Comparison of ENCODE assay signal across 28 cellular contexts in genomic region chr12:49577589-49578315, GRCh38. TPM values are rescaled to one million over a fixed set of nuclear protein-coding genes. Genes with fewer than 3 reads are reported as not detected.
"Had no signal": no experiment of that assay in that cellular context is flagged by ENCODE, and none has a peak within 500 bp of the region (broad histone marks: within the 10 kb centered on the region; RNA-seq: fewer than 3 reads in every experiment).

No MANE protein-coding gene starts in this region.

- H3K9me3 Mint-ChIP-seq: activated T-cell treated with anti-CD3 and anti-CD28 coated beads, Interleukin-2, amount 50 U/mL, for 4 hours; activated T-helper 17 cell treated with anti-CD3 and anti-CD28 coated beads, Interleukin-2, amount 50 U/mL, for 72 hours; central memory CD8-positive, alpha-beta T cell; dendritic cell treated with granulocyte-macrophage colony-stimulating factor and Interleukin-4, amounts not matched to agents 40 ng/mL and 50 ng/mL, for 4 days; nephron; stimulated activated naive CD8-positive, alpha-beta T cell treated with anti-CD3 and anti-CD28 coated beads, Interleukin-15, Interleukin-2, amounts not matched to agents 100 ng/mL and 50 ng/mL, for 24 hours; T-cell; T-helper 2 cell treated with Interferon-gamma antibody and Interleukin-4, amounts not matched to agents 5 μg/mL and 100 μg/mL, for 36 hours had no signal

- FAIRE-seq: urothelium cell line had no signal

- H3K27me3 ChIP-seq: breast epithelium, heart right ventricle, left lung had no signal

- H3K4me1 ChIP-seq: breast epithelium had no signal

- H3K36me3 ChIP-seq: breast epithelium, left lung, thoracic aorta had no signal

- H3K27ac Mint-ChIP-seq: activated T-helper 17 cell treated with anti-CD3 and anti-CD28 coated beads, Interleukin-2, amount 50 U/mL, for 72 hours; dendritic cell treated with granulocyte-macrophage colony-stimulating factor and Interleukin-4, amounts not matched to agents 40 ng/mL and 50 ng/mL, for 4 days; nephron; stimulated activated naive CD8-positive, alpha-beta T cell treated with anti-CD3 and anti-CD28 coated beads, Interleukin-15, Interleukin-2, amounts not matched to agents 100 ng/mL and 50 ng/mL, for 24 hours; T-cell; T-helper 2 cell treated with Interferon-gamma antibody and Interleukin-4, amounts not matched to agents 5 μg/mL and 100 μg/mL, for 36 hours had no signal

- H3K4me3 ChIP-seq: breast epithelium, heart right ventricle, left lung, lung, thoracic aorta had no signal

- H3K27ac ChIP-seq: breast epithelium, left lung, parathyroid adenoma, thoracic aorta had no signal

- H2AFZ ChIP-seq: parathyroid adenoma had no signal

- H3K9ac ChIP-seq: parathyroid adenoma had no signal

- ATAC-seq: activated T-cell treated with anti-CD3 and anti-CD28 coated beads, Interleukin-2, amount 50 U/mL, for 4 hours; activated T-helper 17 cell treated with anti-CD3 and anti-CD28 coated beads, Interleukin-2, amount 50 U/mL, for 72 hours; esophagus mucosa; heart right ventricle; left lung; right cardiac atrium; T-cell had no signal

- H3K9me3 ChIP-seq: breast epithelium, heart right ventricle, left lung, thoracic aorta had no signal

- DNase-seq: activated CD4-positive, alpha-beta T cell treated with anti-CD3 and anti-CD28 coated beads for 48 hours; activated CD4-positive, alpha-beta T cell treated with anti-CD3 and anti-CD28 coated beads, Interleukin-2, amount 50 U/mL, for 48 hours; activated gamma-delta T cell treated with Interleukin-2 at 50 U/mL for 16 hours; activated naive CD4-positive, alpha-beta T cell treated with anti-CD3 and anti-CD28 coated beads, Interleukin-2, amount 50 U/mL, for 16 hours; activated T-cell treated with anti-CD3 and anti-CD28 coated beads, Interleukin-2, amount 50 U/mL, for 4 hours; effector CD4-positive, alpha-beta T cell; foreskin fibroblast; heart right ventricle; nucleus accumbens; right cardiac atrium; stimulated activated CD4-positive, alpha-beta T cell treated with anti-CD3 and anti-CD28 coated beads, Interleukin-2, amount 100 ng/mL, for 48 hours; T-cell; trophoblast cell had no signal

- H3K4me3 Mint-ChIP-seq: activated T-cell treated with anti-CD3 and anti-CD28 coated beads, Interleukin-2, amount 50 U/mL, for 4 hours; activated T-helper 17 cell treated with anti-CD3 and anti-CD28 coated beads, Interleukin-2, amount 50 U/mL, for 72 hours; central memory CD8-positive, alpha-beta T cell; dendritic cell treated with granulocyte-macrophage colony-stimulating factor and Interleukin-4, amounts not matched to agents 40 ng/mL and 50 ng/mL, for 4 days; nephron; stimulated activated naive CD8-positive, alpha-beta T cell treated with anti-CD3 and anti-CD28 coated beads, Interleukin-15, Interleukin-2, amounts not matched to agents 100 ng/mL and 50 ng/mL, for 24 hours; T-cell; T-helper 2 cell treated with Interferon-gamma antibody and Interleukin-4, amounts not matched to agents 5 μg/mL and 100 μg/mL, for 36 hours had no signal

RNA-seq across cellular contexts. Expression of gene FAM186B, which starts 27.7 kb away (rescaled TPM):
- total RNA-seq: skeletal muscle tissue had no signal

RNA-seq across cellular contexts. Expression of gene KCNH3, which starts 38.9 kb away (rescaled TPM):
- total RNA-seq: esophagus mucosa, subcutaneous adipose tissue had no signal
